1 cellular context compared by ENCODE assay signal in genomic region chr11:45659818-45660160, GRCh38.
TF ChIP-seq lines count a peak whose summit lies in the region.

No MANE protein-coding gene starts in this region.

TF ChIP-seq in SK-N-SH treated with all-trans-retinoic acid at 6 μM for 48 hours, 23 proteins besides CTCF, POLR2A, EP300 and RAD21 (continued from another document):
- TF ChIP-seq ZNF565 (CRISPR knock-in tag; conservative IDR thresholded peaks at IDR 0.05; ENCODE audit: low read depth) (no peak), ZFP30 (CRISPR knock-in tag; IDR thresholded peaks at IDR 0.05) (no peak), RARB (CRISPR knock-in tag; IDR thresholded peaks at IDR 0.05) (no peak), SNAI2 (CRISPR knock-in tag; IDR thresholded peaks at IDR 0.05) (no peak)
